In genomic region chr3:152330565-152330964, GRCh38 we compare ENCODE assay signal across 11 cellular contexts.
DNase-seq lines count a peak whose midpoint lies in the region; ATAC-seq and TF ChIP-seq lines count a peak whose summit lies in the region.
"Had no signal": no experiment of that assay in that cellular context is flagged by ENCODE, and none has a peak within 500 bp of the region (broad histone marks: within the 10 kb centered on the region; RNA-seq: fewer than 3 reads in every experiment).

No MANE protein-coding gene starts in this region.

- no peak for DNase-seq in activated naive CD8-positive, alpha-beta T cell treated with anti-CD3 and anti-CD28 coated beads, Interleukin-2, amount 50 U/mL, for 24 hours
- DNase-seq in left lung (no peak), stomach (no peak), GDM1 (lab: John Stamatoyannopoulos, UW) (no peak), NCI-H82 (lab: John Stamatoyannopoulos, UW) (no peak)
- DNase-seq: central memory CD4-positive, alpha-beta T cell; naive B cell; NCI-H1105 treated with DMSO at 0.1 percent for 48 hours; T-helper 9 cell had no signal

- H3K4me1 ChIP-seq in KMS-11 (ENCODE audit: low read depth, poor library complexity, severe bottlenecking) (peaks cover 100% of the 10 kb centered on the region), left lung (peaks cover 42 to 87% of the 10 kb centered on the region in 2 donors), stomach (peaks cover 29 to 83% (median 64%) of the 10 kb centered on the region in 4 donors)

- peak overlapping the region; percentile 37 for H3K4me3 ChIP-seq in KMS-11 (IDR thresholded peaks at IDR 0.05; ENCODE audit: insufficient read depth, low read depth, low read length)
- no peak overlapping the region for H3K4me3 ChIP-seq in left lung
- no peak overlapping the region for H3K4me3 ChIP-seq in stomach

- H3K27me3 ChIP-seq in KMS-11 (ENCODE audit: insufficient read depth, low read depth) = no peaks in the 10 kb centered on the region
- H3K27me3 ChIP-seq in left lung = no peaks in the 10 kb centered on the region
- H3K27me3 ChIP-seq in stomach = no peaks in the 10 kb centered on the region

- no peak overlapping the region for H2AFZ ChIP-seq in KMS-11 (ENCODE audit: low read depth)

- peaks cover 88% of the 10 kb centered on the region for H3K4me1 Mint-ChIP-seq in activated naive CD8-positive, alpha-beta T cell treated with anti-CD3 and anti-CD28 coated beads, Interleukin-2, amount 50 U/mL, for 24 hours

- no peak for TF ChIP-seq POLR2A in stomach (IDR thresholded peaks at IDR 0.05)

- peak overlapping the region; percentile 90 for H3K27ac Mint-ChIP-seq in activated naive CD8-positive, alpha-beta T cell treated with anti-CD3 and anti-CD28 coated beads, Interleukin-2, amount 50 U/mL, for 24 hours

- TF ChIP-seq CTCF in KMS-11 (conservative IDR thresholded peaks at IDR 0.05; ENCODE audit: low read depth, low read length) = no peak
- TF ChIP-seq CTCF in left lung (IDR thresholded peaks at IDR 0.05) = no peak
- TF ChIP-seq CTCF in stomach (IDR thresholded peaks at IDR 0.05) = no peak

- H3K4me2 ChIP-seq in KMS-11 = peak overlapping the region; percentile 74

- H3K4me3 Mint-ChIP-seq in activated naive CD8-positive, alpha-beta T cell treated with anti-CD3 and anti-CD28 coated beads, Interleukin-2, amount 50 U/mL, for 24 hours = no peak overlapping the region

- H3K9me3 ChIP-seq in left lung = no peaks in the 10 kb centered on the region
- no peaks in the 10 kb centered on the region for H3K9me3 ChIP-seq in stomach

- peaks cover 100% of the 10 kb centered on the region for H3K79me2 ChIP-seq in KMS-11 (ENCODE audit: insufficient read depth, low read depth)

- TF ChIP-seq EP300 in stomach (IDR thresholded peaks at IDR 0.05) = no peak

- intact Hi-C loops in left lung (cut with DNase I) = loop anchor here in 1 of 2 donors (10.0 kb wide), 1 partner anchor 54 kb away; no protein-coding TSS in a partner anchor
- intact Hi-C loops in stomach (cut with DNase I; ENCODE audit: low total_unique reads) = no loop called here

- peaks cover 5% of the 10 kb centered on the region for H3K9me3 Mint-ChIP-seq in activated naive CD8-positive, alpha-beta T cell treated with anti-CD3 and anti-CD28 coated beads, Interleukin-2, amount 50 U/mL, for 24 hours

- H3K9ac ChIP-seq in KMS-11 = no peak overlapping the region

- H3K27ac ChIP-seq in KMS-11 (peak overlapping the region; percentile 63), left lung (peak overlapping the region; percentile 63 to 70), stomach (peak overlapping the region in 4 of 5 donors; percentile 46 to 81 (median 74))

- H4K20me1 ChIP-seq in KMS-11 (ENCODE audit: insufficient read depth) = peaks cover 51% of the 10 kb centered on the region

- no peaks in the 10 kb centered on the region for H3K27me3 Mint-ChIP-seq in activated naive CD8-positive, alpha-beta T cell treated with anti-CD3 and anti-CD28 coated beads, Interleukin-2, amount 50 U/mL, for 24 hours
- H3K27me3 Mint-ChIP-seq: naive B cell had no signal

- WGBS in stomach, 5 donors = 45 to 74% (median 49%) methylated on average over 1 of the region's 1 CpG

- no peak for ATAC-seq in activated naive CD8-positive, alpha-beta T cell treated with anti-CD3 and anti-CD28 coated beads, Interleukin-2, amount 50 U/mL, for 24 hours
- ATAC-seq in left lung (no peak), GM21423 (IDR thresholded peaks at IDR 0.05; ENCODE audit: unreplicated experiment) (no peak)

- H3K36me3 ChIP-seq in KMS-11 (ENCODE audit: insufficient read depth) (peaks cover 7% of the 10 kb centered on the region; the same call in 1 of the 2 replicates), left lung (peaks cover 0 to 8% of the 10 kb centered on the region in 2 donors), stomach (peaks cover 0 to 7% (median 0%) of the 10 kb centered on the region in 4 donors)

- peaks cover 43% of the 10 kb centered on the region for H3K36me3 Mint-ChIP-seq in activated naive CD8-positive, alpha-beta T cell treated with anti-CD3 and anti-CD28 coated beads, Interleukin-2, amount 50 U/mL, for 24 hours (ENCODE audit: low read depth)
